In the genomic region with DNA sequence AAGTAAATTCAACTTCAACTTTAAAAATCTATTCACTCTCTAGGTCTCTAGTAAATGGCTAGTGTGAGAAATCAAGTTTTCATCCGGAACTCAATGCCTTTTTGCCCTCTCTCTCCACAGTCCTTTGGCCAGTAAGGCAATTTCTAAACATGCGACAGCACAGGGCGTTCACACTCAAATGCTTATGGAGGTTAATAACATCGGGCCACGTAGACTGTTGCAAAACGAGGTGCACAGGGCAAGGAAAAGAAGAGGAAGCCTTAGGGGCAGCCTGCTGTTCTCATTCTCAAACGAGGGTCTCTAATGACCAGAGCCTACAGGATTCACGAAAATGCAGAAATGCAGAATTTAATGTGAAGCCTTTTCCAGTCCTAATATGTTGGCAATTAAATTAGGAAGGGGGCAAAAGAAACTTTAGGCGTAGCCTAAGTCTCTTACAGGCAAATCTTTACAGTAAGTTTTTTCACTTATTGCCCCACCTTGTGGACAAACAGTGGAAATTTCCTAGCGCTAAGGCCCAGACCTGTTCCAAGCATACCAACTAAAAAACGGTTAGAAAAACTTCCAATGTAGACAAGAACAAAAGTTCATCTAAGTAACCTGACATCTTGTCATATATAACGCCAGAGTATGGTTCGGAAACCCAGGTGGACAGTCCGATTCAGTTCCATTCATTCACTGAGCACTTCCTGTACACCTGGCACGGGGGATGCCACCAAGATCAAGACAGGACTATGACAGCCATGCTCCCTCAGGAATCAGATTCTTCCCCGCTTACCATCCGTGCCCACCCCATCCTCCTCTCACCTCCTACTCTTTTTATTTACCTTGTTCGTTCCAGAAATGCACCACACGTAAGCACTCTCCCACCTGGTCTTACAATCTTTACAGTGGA, we compare ENCODE assay signal across 8 cellular contexts. TPM values are rescaled to one million over a fixed set of nuclear protein-coding genes. Genes with fewer than 3 reads are reported as not detected.
DNase-seq lines count a peak whose midpoint lies in the region; ATAC-seq, FAIRE-seq and TF ChIP-seq lines count a peak whose summit lies in the region.

No MANE protein-coding gene starts in this region.

- peak; percentile 69 for TF ChIP-seq RAD21 in SK-N-SH (IDR thresholded peaks at IDR 0.05; ENCODE audit: low read length)

- peak overlapping the region; percentile 70 for H2AFZ ChIP-seq in SK-N-SH (ENCODE audit: low read depth)
- peak overlapping the region; percentile 95 for H2AFZ ChIP-seq in endothelial cell of umbilical vein (ENCODE audit: low read depth, low read length)

- dilution Hi-C loops in endothelial cell of umbilical vein (cut with MboI; ENCODE audit: extremely low pct_ligation_motif_present, low sequenced_read_pairs): no loop called here

- no peaks in the 10 kb centered on the region for H3K9me2 ChIP-seq in DOHH2 (replicated peaks; ENCODE audit: control insufficient read depth, low read length)
- no peaks in the 10 kb centered on the region for H3K9me2 ChIP-seq in SK-N-SH

- POLR2A ChIA-PET in SK-N-SH (lab: Yijun Ruan, JAX): no interaction called here
- POLR2A ChIA-PET in endothelial cell of umbilical vein (lab: Charles Lee): no interaction called here

- no peak for TF ChIP-seq EP300 in SK-N-SH (IDR thresholded peaks at IDR 0.05; ENCODE audit: borderline replicate concordance in 1 of 2, low read depth in 1 of 2, low read length in 1 of 2)

- H3K9me3 ChIP-seq in DOHH2 (ENCODE audit: control insufficient read depth, insufficient read depth, low read length) (no peaks in the 10 kb centered on the region), SK-N-SH (no peaks in the 10 kb centered on the region), endothelial cell of umbilical vein (replicated peaks; ENCODE audit: control insufficient read depth, insufficient read depth, low read length) (no peaks in the 10 kb centered on the region), muscle layer of colon (ENCODE audit: low read length) (no peaks in the 10 kb centered on the region)

- no peak for TF ChIP-seq POLR2A in endothelial cell of umbilical vein (IDR thresholded peaks at IDR 0.05; ENCODE audit: low read depth, low read length)

- TF ChIP-seq CTCF in DOHH2 (IDR thresholded peaks at IDR 0.05; ENCODE audit: low read depth, low read length, poor library complexity, severe bottlenecking) (peak; percentile 81), SK-N-SH (IDR thresholded peaks at IDR 0.05) (peak; percentile 79), endothelial cell of umbilical vein (IDR thresholded peaks at IDR 0.05; ENCODE audit: extremely low read depth in 1 of 2, insufficient read depth in 1 of 2, low read depth in 1 of 2, low read length in 2 of 2) (peak; percentile 56 to 60)

- peak; percentile 54 for ATAC-seq in GM19395 (IDR thresholded peaks at IDR 0.05; ENCODE audit: unreplicated experiment)

- H3K27ac ChIP-seq in DOHH2 (ENCODE audit: low read depth, low read length) (no peak overlapping the region), SK-N-SH (ENCODE audit: low read depth in 2 of 2, low read length in 1 of 2) (no peak overlapping the region), endothelial cell of umbilical vein (ENCODE audit: insufficient read depth, low read depth, low read length) (no peak overlapping the region), muscle layer of colon (ENCODE audit: low read depth, low read length) (peak overlapping the region; percentile 13)

- H3K79me2 ChIP-seq in DOHH2 (ENCODE audit: control insufficient read depth, low read length) (peaks cover 4% of the 10 kb centered on the region; the same call in 1 of the 2 replicates), SK-N-SH (ENCODE audit: insufficient read depth) (no peaks in the 10 kb centered on the region), endothelial cell of umbilical vein (ENCODE audit: control insufficient read depth, insufficient read depth, low read length) (no peaks in the 10 kb centered on the region)

- peak overlapping the region; percentile 26 for H3K4me3 ChIP-seq in DOHH2 (ENCODE audit: low read length)
- H3K4me3 ChIP-seq in SK-N-SH (ENCODE audit: low read depth in 2 of 2, low read length in 1 of 2): peak overlapping the region in 1 of 2 experiments; percentile 27; a peak in 1 of 4 replicates
- H3K4me3 ChIP-seq in endothelial cell of umbilical vein (replicated peaks in 1 of 3; ENCODE audit: insufficient read depth in 1 of 3, low read depth in 1 of 3, low read length in 3 of 3): no peak overlapping the region
- H3K4me3 ChIP-seq in muscle layer of colon (ENCODE audit: low read depth in 1 of 2, low read length in 2 of 2): peak overlapping the region in 1 of 2 donors; percentile 43

- no peaks in the 10 kb centered on the region for H3K36me3 ChIP-seq in DOHH2 (ENCODE audit: control insufficient read depth, low read length)
- no peaks in the 10 kb centered on the region for H3K36me3 ChIP-seq in SK-N-SH (replicated peaks in 1 of 2; ENCODE audit: control insufficient read depth in 1 of 2, insufficient read depth in 2 of 2, low read length in 1 of 2)
- H3K36me3 ChIP-seq in endothelial cell of umbilical vein (ENCODE audit: control insufficient read depth in 2 of 2, extremely low read depth in 1 of 2, insufficient read depth in 2 of 2, low read length in 2 of 2): no peaks in the 10 kb centered on the region
- H3K36me3 ChIP-seq in muscle layer of colon (ENCODE audit: insufficient read depth, low read length): no peaks in the 10 kb centered on the region

- 49% methylated on average over 19 of the region's 19 CpGs for WGBS in SK-N-SH (ENCODE audit: low lambda C conversion rate)

- no TSS peak for BruUV-seq in endothelial cell of umbilical vein (replicated peaks; lab: Mats Ljungman, UMichigan)

- intact Hi-C loops in endothelial cell of umbilical vein (cut with micrococcal nuclease): loop anchor here (1.0 to 10.0 kb wide), 6 partner anchors 26 to 400 kb away; partner anchors contain the start of gene N4BP2L2

- H3K4me2 ChIP-seq in DOHH2 (ENCODE audit: low read length) (peak overlapping the region; percentile 44), SK-N-SH (no peak overlapping the region), endothelial cell of umbilical vein (ENCODE audit: insufficient read depth, low read length) (peak overlapping the region; percentile 72)

- H3K4me1 ChIP-seq in DOHH2 (ENCODE audit: control insufficient read depth, low read length) (peaks cover 25% of the 10 kb centered on the region), SK-N-SH (ENCODE audit: control insufficient read depth in 1 of 2, insufficient read depth in 2 of 2, low read depth in 1 of 2, low read length in 1 of 2) (peaks cover 0 to 6% of the 10 kb centered on the region in 2 experiments; a peak in 1 of 4 replicates), endothelial cell of umbilical vein (ENCODE audit: control insufficient read depth, extremely low read depth, insufficient read depth, low read length) (peaks cover 12% of the 10 kb centered on the region), muscle layer of colon (ENCODE audit: insufficient read depth, low read length) (peaks cover 9% of the 10 kb centered on the region)

- H3K27me3 ChIP-seq in DOHH2 (ENCODE audit: control insufficient read depth, low read length) (no peaks in the 10 kb centered on the region), SK-N-SH (ENCODE audit: insufficient read depth) (no peaks in the 10 kb centered on the region), endothelial cell of umbilical vein (ENCODE audit: control insufficient read depth in 2 of 2, insufficient read depth in 2 of 2, low read length in 2 of 2) (no peaks in the 10 kb centered on the region), muscle layer of colon (ENCODE audit: control insufficient read depth in 1 of 2, insufficient read depth in 2 of 2, low read length in 2 of 2) (no peaks in the 10 kb centered on the region)

- DNase-seq in HuH-7 (ENCODE audit: low spot score): peak; percentile 21
- peak; percentile 47 for DNase-seq in SK-N-SH
- peak; percentile 72 for DNase-seq in endothelial cell of umbilical vein (ENCODE audit: low read depth, low spot score)
- DNase-seq in NCI-H2171 (lab: John Stamatoyannopoulos, UW): no peak
- no peak for DNase-seq in DMS79 (lab: John Stamatoyannopoulos, UW)

- H3F3A ChIP-seq in DOHH2 (ENCODE audit: control insufficient read depth, insufficient read depth): peaks cover 3% of the 10 kb centered on the region; the same call in 1 of the 2 replicates
- H3F3A ChIP-seq in SK-N-SH (replicated peaks; ENCODE audit: insufficient read depth): no peaks in the 10 kb centered on the region

- H4K20me1 ChIP-seq in DOHH2 (ENCODE audit: control insufficient read depth, insufficient read depth, low read depth, low read length): no peaks in the 10 kb centered on the region
- H4K20me1 ChIP-seq in SK-N-SH (ENCODE audit: insufficient read depth): no peaks in the 10 kb centered on the region
- H4K20me1 ChIP-seq in endothelial cell of umbilical vein (replicated peaks; ENCODE audit: control insufficient read depth, extremely low read depth, insufficient read depth, low read length): no peaks in the 10 kb centered on the region

- H3K9ac ChIP-seq in SK-N-SH (no peak overlapping the region), endothelial cell of umbilical vein (replicated peaks; ENCODE audit: extremely low read depth, insufficient read depth, low read length) (no peak overlapping the region), muscle layer of colon (ENCODE audit: low read length) (no peak overlapping the region)

- CTCF ChIA-PET in SK-N-SH (lab: Yijun Ruan, JAX): interaction anchor here (0.9 to 1.2 kb wide), 4 partner anchors 21 to 400 kb away, joined by 4 read pairs; no protein-coding TSS in a partner anchor
- CTCF ChIA-PET in endothelial cell of umbilical vein (lab: Charles Lee): interaction anchor here (1.0 to 5.6 kb wide), 4 partner anchors 10 to 146 kb away, joined by 3 to 47 read pairs (median 17); no protein-coding TSS in a partner anchor

- FAIRE-seq in endothelial cell of umbilical vein (lab: Jason Lieb, UNC): peak; percentile 78

- H3K9me1 ChIP-seq in endothelial cell of umbilical vein (replicated peaks; ENCODE audit: control insufficient read depth, extremely low read depth, insufficient read depth, low read length): no peaks in the 10 kb centered on the region

RNA-seq across cellular contexts. Expression of gene ZAR1L, which starts 5.1 kb away (rescaled TPM):
- polyA plus RNA-seq in SK-N-SH (2012; rRNA removed) (0.07 TPM in 1 of 2 replicates, not detected in the other), endothelial cell of umbilical vein (0.05 TPM in 1 of 2 replicates, not detected in the other)
- polyA plus RNA-seq in SK-N-SH (2012; cell fraction: cytosol; rRNA removed): not detected in 2 replicates
- polyA plus RNA-seq in SK-N-SH (2012; cell fraction: nucleus; rRNA removed): 0.14 and 0.21 TPM in 2 replicates
- not detected in 2 replicates for total RNA-seq in endothelial cell of umbilical vein
- not detected in 2 replicates for polyA plus RNA-seq in endothelial cell of umbilical vein (2011; cell fraction: cytosol; rRNA removed)
- not detected in 2 replicates for polyA plus RNA-seq in endothelial cell of umbilical vein (2011; cell fraction: nucleus; rRNA removed)
- polyA plus RNA-seq in endothelial cell of umbilical vein (2012): not detected in 2 replicates
- polyA minus RNA-seq in endothelial cell of umbilical vein: not detected in 2 replicates
- polyA minus RNA-seq in endothelial cell of umbilical vein (2011; cell fraction: cytosol; rRNA and poly(A)+ RNA removed): not detected
- polyA minus RNA-seq in endothelial cell of umbilical vein (2011; cell fraction: nucleus; rRNA and poly(A)+ RNA removed): not detected in 2 replicates

RNA-seq across cellular contexts. Expression of gene BRCA2, which starts 5.2 kb away (rescaled TPM):
- polyA plus RNA-seq in SK-N-SH (2012; rRNA removed): 0.81 and 1.6 TPM in 2 replicates
- polyA plus RNA-seq in SK-N-SH (2012; cell fraction: cytosol; rRNA removed): 0.85 and 1.1 TPM in 2 replicates
- polyA plus RNA-seq in SK-N-SH (2012; cell fraction: nucleus; rRNA removed): 2.9 and 4.9 TPM in 2 replicates
- total RNA-seq in endothelial cell of umbilical vein: 16.1 and 17.5 TPM in 2 replicates
- polyA plus RNA-seq in endothelial cell of umbilical vein: 1.3 and 2.9 TPM in 2 replicates
- 4.1 and 4.3 TPM in 2 replicates for polyA plus RNA-seq in endothelial cell of umbilical vein (2011; cell fraction: cytosol; rRNA removed)
- 12.9 and 15.2 TPM in 2 replicates for polyA plus RNA-seq in endothelial cell of umbilical vein (2011; cell fraction: nucleus; rRNA removed)
- 2.7 and 7.9 TPM in 2 replicates for polyA plus RNA-seq in endothelial cell of umbilical vein (2012)
- 5.6 and 9.6 TPM in 2 replicates for polyA minus RNA-seq in endothelial cell of umbilical vein
- polyA minus RNA-seq in endothelial cell of umbilical vein (2011; cell fraction: cytosol; rRNA and poly(A)+ RNA removed): 6.7 TPM
- polyA minus RNA-seq in endothelial cell of umbilical vein (2011; cell fraction: nucleus; rRNA and poly(A)+ RNA removed): 10.8 and 16.1 TPM in 2 replicates

Comparison
In these comparisons a context has a peak if more than half of its experiments do, and no peak if none do; other contexts are left out.
1. DNase-seq: peak in HuH-7 (single experiment), SK-N-SH (single experiment) and endothelial cell of umbilical vein (single experiment); none in NCI-H2171 (single experiment) and DMS79 (single experiment).
2. Peak in every context shown above with its lines, with median percentiles within 50 percentile points of each other: CTCF ChIP-seq.